ENCODE assay signal across 15 cellular contexts in the genomic region with DNA sequence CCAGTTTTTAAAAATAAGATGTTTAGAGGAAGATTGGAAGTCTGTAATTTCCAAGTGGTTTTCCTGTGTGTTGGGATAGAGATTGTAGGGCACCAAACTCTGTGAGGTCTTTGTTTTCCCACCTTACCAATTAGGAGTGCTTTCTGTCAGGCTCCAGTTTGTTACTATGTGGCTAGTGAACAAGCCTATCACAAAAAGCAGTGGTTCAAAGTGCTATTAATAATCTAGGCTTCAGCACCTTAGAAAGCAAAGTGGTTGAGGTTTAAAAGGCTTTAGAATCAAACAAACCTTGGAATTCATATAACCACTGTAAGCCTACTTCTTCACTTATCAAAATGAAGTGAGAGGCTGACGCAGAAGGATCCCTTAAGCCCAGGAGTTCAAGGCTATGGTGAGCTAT. TPM values are rescaled to one million over a fixed set of nuclear protein-coding genes. Genes with fewer than 3 reads are reported as not detected.
A peak's percentile ranks its signal among the peaks of the same experiment; 100 is the strongest.
DNase-seq lines count a peak whose midpoint lies in the region; ATAC-seq and TF ChIP-seq lines count a peak whose summit lies in the region.
"Had no signal": no experiment of that assay in that cellular context is flagged by ENCODE, and none has a peak within 500 bp of the region (broad histone marks: within the 10 kb centered on the region; RNA-seq: fewer than 3 reads in every experiment).

No MANE protein-coding gene starts in this region.

- no peaks in the 10 kb centered on the region for H3K9me2 ChIP-seq in HCT116 (ENCODE audit: insufficient read depth)

- H3K27ac ChIP-seq in left ventricle myocardium inferior (replicated peaks), result peak overlapping the region; percentile 10
- H3K27ac ChIP-seq in right atrium auricular region, result no peak overlapping the region
- H3K27ac ChIP-seq in HCT116 (ENCODE audit: low read depth, low read length), result peak overlapping the region; percentile 42
- peak overlapping the region; percentile 84 for H3K27ac ChIP-seq in psoas muscle

- RAD21 ChIA-PET in HCT116 (lab: Charles Lee; ENCODE audit: low non-redundant PET in 1 of 2, low total read pairs in 2 of 2, uncharacterized antibody in 2 of 2, unreplicated experiment in 2 of 2), result no interaction called here

- H2AFZ ChIP-seq in HCT116 (ENCODE audit: low read depth, low read length, poor library complexity, severe bottlenecking), result no peak overlapping the region

- no peaks in the 10 kb centered on the region for H4K20me1 ChIP-seq in HCT116 (ENCODE audit: insufficient read depth)

- H3K36me3 ChIP-seq in left ventricle myocardium inferior, result peaks cover 99% of the 10 kb centered on the region
- H3K36me3 ChIP-seq in right atrium auricular region, result peaks cover 76% of the 10 kb centered on the region
- H3K36me3 ChIP-seq in HCT116 (ENCODE audit: control insufficient read depth in 1 of 2, insufficient read depth in 2 of 2, low read length in 2 of 2), result peaks cover 0 to 8% of the 10 kb centered on the region in 2 experiments; a peak in 2 of 4 replicates
- H3K36me3 ChIP-seq in psoas muscle (ENCODE audit: insufficient read depth in 1 of 2, low read depth in 1 of 2), result peaks cover 0 to 70% of the 10 kb centered on the region in 2 donors

- CTCF ChIA-PET in HCT116 (lab: Charles Lee), result no interaction called here
- CTCF ChIA-PET in activated naive CD4-positive, alpha-beta T cell treated with anti-CD3 and anti-CD28 coated beads, Interleukin-2, amount 10 ng/mL, durations not matched to agents 7 days and 5 days (lab: Charles Lee), result interaction anchor here (1.7 kb wide), 1 partner anchor 79 kb away, joined by 4 read pairs; no protein-coding TSS in a partner anchor

- H3K9ac ChIP-seq in HCT116 (ENCODE audit: low read length), result no peak overlapping the region

- DNase-seq in left ventricle myocardium inferior (no peak), right atrium auricular region (ENCODE audit: low spot score) (no peak), HCT116 (ENCODE audit: low read depth, low spot score) (no peak), psoas muscle (no peak)
- DNase-seq in activated naive CD4-positive, alpha-beta T cell treated with anti-CD3 and anti-CD28 coated beads, Interleukin-2, amount 10 ng/mL, durations not matched to agents 7 days and 5 days, result no peak
- DNase-seq in activated T-cell treated with anti-CD3 and anti-CD28 coated beads, Interleukin-2, amount 50 U/mL, for 24 hours, result no peak
- DNase-seq: 8988T; Caco-2; CD8-positive, alpha-beta T cell; DMS53; HCEC 1CT; IMR-90 had no signal

- no TSS peak for BruUV-seq in HCT116 (replicated peaks; lab: Mats Ljungman, UMichigan)

- POLR2A ChIA-PET in HCT116 (lab: Charles Lee), result no interaction called here

- no peaks in the 10 kb centered on the region for H3K9me3 ChIP-seq in left ventricle myocardium inferior (replicated peaks)
- H3K9me3 ChIP-seq in right atrium auricular region, result no peaks in the 10 kb centered on the region
- H3K9me3 ChIP-seq in HCT116 (ENCODE audit: control insufficient read depth in 1 of 2, insufficient read depth in 1 of 2, low read depth in 1 of 2, low read length in 2 of 2), result no peaks in the 10 kb centered on the region
- H3K9me3 ChIP-seq in psoas muscle, result no peaks in the 10 kb centered on the region
- H3K9me3 ChIP-seq: Caco-2 had no signal

- no peak overlapping the region for H3K4me2 ChIP-seq in HCT116 (ENCODE audit: low read length)

- intact Hi-C loops in left ventricle myocardium inferior (cut with micrococcal nuclease) (no loop called here), HCT116 (cut with micrococcal nuclease) (no loop called here), psoas muscle (cut with DNase I) (no loop called here)

- no peak overlapping the region for H3K27ac Mint-ChIP-seq in activated naive CD4-positive, alpha-beta T cell treated with anti-CD3 and anti-CD28 coated beads, Interleukin-2, amount 10 ng/mL, durations not matched to agents 7 days and 5 days
- H3K27ac Mint-ChIP-seq in activated T-cell treated with anti-CD3 and anti-CD28 coated beads, Interleukin-2, amount 50 U/mL, for 24 hours, result no peak overlapping the region
- H3K27ac Mint-ChIP-seq: B cell; CD8-positive, alpha-beta T cell had no signal

- peak; percentile 20; the same call in 1 of the 2 replicates for ATAC-seq in HCT116
- ATAC-seq in psoas muscle, result peak; percentile 18 to 57 (median 44)
- ATAC-seq in HG03354 (IDR thresholded peaks at IDR 0.05; ENCODE audit: poor library complexity, severe bottlenecking, unreplicated experiment), result no peak
- ATAC-seq: CD8-positive, alpha-beta T cell had no signal

- peaks cover 17% of the 10 kb centered on the region for H3K4me1 Mint-ChIP-seq in activated naive CD4-positive, alpha-beta T cell treated with anti-CD3 and anti-CD28 coated beads, Interleukin-2, amount 10 ng/mL, durations not matched to agents 7 days and 5 days
- H3K4me1 Mint-ChIP-seq in activated T-cell treated with anti-CD3 and anti-CD28 coated beads, Interleukin-2, amount 50 U/mL, for 24 hours (ENCODE audit: low read depth), result peaks cover 9% of the 10 kb centered on the region
- H3K4me1 Mint-ChIP-seq: B cell, CD14-positive monocyte had no signal

- TF ChIP-seq CTCF in left ventricle myocardium inferior (IDR thresholded peaks at IDR 0.05; ENCODE audit: borderline replicate concordance) (no peak), right atrium auricular region (IDR thresholded peaks at IDR 0.05) (no peak), HCT116 (IDR thresholded peaks at IDR 0.05 in 2 of 3, conservative IDR thresholded peaks at IDR 0.05 in 1 of 3; ENCODE audit: borderline replicate concordance in 1 of 3, insufficient read depth in 1 of 3, low read depth in 2 of 3, low read length in 2 of 3) (no peak), psoas muscle (IDR thresholded peaks at IDR 0.05) (no peak)

- 88 to 96% (median 94%) methylated on average over 1 of the region's 1 CpG for WGBS in psoas muscle, 3 donors

- H3K4me3 Mint-ChIP-seq in activated naive CD4-positive, alpha-beta T cell treated with anti-CD3 and anti-CD28 coated beads, Interleukin-2, amount 10 ng/mL, durations not matched to agents 7 days and 5 days, result no peak overlapping the region
- no peak overlapping the region for H3K4me3 Mint-ChIP-seq in activated T-cell treated with anti-CD3 and anti-CD28 coated beads, Interleukin-2, amount 50 U/mL, for 24 hours
- H3K4me3 Mint-ChIP-seq: B cell; CD14-positive monocyte; CD8-positive, alpha-beta T cell had no signal

- H3K4me1 ChIP-seq in left ventricle myocardium inferior (peaks cover 20% of the 10 kb centered on the region), right atrium auricular region (no peaks in the 10 kb centered on the region), HCT116 (ENCODE audit: control insufficient read depth in 1 of 2, insufficient read depth in 2 of 2, low read length in 2 of 2) (peaks cover 7 to 12% of the 10 kb centered on the region in 2 experiments; a peak in 3 of 4 replicates), psoas muscle (peaks cover 15% of the 10 kb centered on the region)
- H3K4me1 ChIP-seq: Caco-2 had no signal

- TF ChIP-seq RAD21 in HCT116 (IDR thresholded peaks at IDR 0.05; ENCODE audit: low read depth), result no peak

- H3K27me3 ChIP-seq in left ventricle myocardium inferior (ENCODE audit: low read depth), result no peaks in the 10 kb centered on the region
- H3K27me3 ChIP-seq in right atrium auricular region, result no peaks in the 10 kb centered on the region
- H3K27me3 ChIP-seq in HCT116 (ENCODE audit: insufficient read depth, low read length), result no peaks in the 10 kb centered on the region
- no peaks in the 10 kb centered on the region for H3K27me3 ChIP-seq in psoas muscle (ENCODE audit: insufficient read depth in 3 of 3, low read length in 2 of 3)

- peaks cover 34% of the 10 kb centered on the region for H3K36me3 Mint-ChIP-seq in activated naive CD4-positive, alpha-beta T cell treated with anti-CD3 and anti-CD28 coated beads, Interleukin-2, amount 10 ng/mL, durations not matched to agents 7 days and 5 days
- H3K36me3 Mint-ChIP-seq in activated T-cell treated with anti-CD3 and anti-CD28 coated beads, Interleukin-2, amount 50 U/mL, for 24 hours (ENCODE audit: low read depth), result peaks cover 72% of the 10 kb centered on the region

- TF ChIP-seq POLR2A in HCT116 (IDR thresholded peaks at IDR 0.05; ENCODE audit: borderline replicate concordance, extremely low read depth, insufficient read depth, insufficient read length), result no peak

- H3K79me2 ChIP-seq in HCT116 (ENCODE audit: insufficient read depth, low read length), result no peaks in the 10 kb centered on the region

- H3K4me3 ChIP-seq in left ventricle myocardium inferior, result no peak overlapping the region
- no peak overlapping the region for H3K4me3 ChIP-seq in right atrium auricular region
- H3K4me3 ChIP-seq in HCT116 (replicated peaks in 1 of 2; ENCODE audit: low read depth in 1 of 2, low read length in 2 of 2), result no peak overlapping the region
- H3K4me3 ChIP-seq in psoas muscle, result no peak overlapping the region

- no peaks in the 10 kb centered on the region for H3K9me3 Mint-ChIP-seq in activated naive CD4-positive, alpha-beta T cell treated with anti-CD3 and anti-CD28 coated beads, Interleukin-2, amount 10 ng/mL, durations not matched to agents 7 days and 5 days
- no peaks in the 10 kb centered on the region for H3K9me3 Mint-ChIP-seq in activated T-cell treated with anti-CD3 and anti-CD28 coated beads, Interleukin-2, amount 50 U/mL, for 24 hours
- H3K9me3 Mint-ChIP-seq: CD14-positive monocyte; CD8-positive, alpha-beta T cell had no signal

- H3K27me3 Mint-ChIP-seq in activated naive CD4-positive, alpha-beta T cell treated with anti-CD3 and anti-CD28 coated beads, Interleukin-2, amount 10 ng/mL, durations not matched to agents 7 days and 5 days, result no peaks in the 10 kb centered on the region
- no peaks in the 10 kb centered on the region for H3K27me3 Mint-ChIP-seq in activated T-cell treated with anti-CD3 and anti-CD28 coated beads, Interleukin-2, amount 50 U/mL, for 24 hours
- H3K27me3 Mint-ChIP-seq: B cell had no signal

TF ChIP-seq in HCT116, 20 proteins besides CTCF, POLR2A, EP300 and RAD21 (continues in another document):
- TF ChIP-seq TCF7L2 (IDR thresholded peaks at IDR 0.05; ENCODE audit: borderline replicate concordance, extremely low read depth, insufficient read depth, insufficient read length) (no peak), YY1 (IDR thresholded peaks at IDR 0.05; ENCODE audit: extremely low read depth, insufficient replicate concordance, low read depth, low read length) (no peak), SIN3A (IDR thresholded peaks at IDR 0.05; ENCODE audit: low read depth) (no peak)

RNA-seq across cellular contexts. Expression of a gene that starts 11.1 kb away (rescaled TPM):
- total RNA-seq in left ventricle myocardium inferior, result 256 TPM
- 100 to 1,000 TPM; 139 to 163 TPM for total RNA-seq in right atrium auricular region
- total RNA-seq in HCT116 (2021; ENCODE audit: unreplicated experiment), result 71.1 TPM
- 64.1 and 72.3 TPM in 2 replicates for polyA plus RNA-seq in HCT116 (2012)
- 100 to 1,000 TPM in 3 of 4 donors, 10 to 100 TPM in 1; 80.3 to 144 (median 119) TPM for total RNA-seq in psoas muscle
- polyA plus RNA-seq in psoas muscle, result 100 to 1,000 TPM in 2 of 3 donors, 10 to 100 TPM in 1; 60.1 to 184 (median 167) TPM

RNA-seq across cellular contexts. Expression of a gene that starts 11.4 kb away (rescaled TPM):
- total RNA-seq in left ventricle myocardium inferior (37.0 TPM), right atrium auricular region (10 to 100 TPM; 27.2 to 37.0 TPM), HCT116 (2021; ENCODE audit: unreplicated experiment) (34.5 TPM), psoas muscle (10 to 100 TPM; 15.3 to 22.4 (median 19.4) TPM)
- polyA plus RNA-seq in HCT116 (2012), result 21.8 and 28.4 TPM in 2 replicates
- 10 to 100 TPM; 17.9 to 37.0 (median 19.3) TPM for polyA plus RNA-seq in psoas muscle

Comparison
In these comparisons a context has a peak if more than half of its experiments do, and no peak if none do; other contexts are left out.
1. H3K27ac ChIP-seq: peak in left ventricle myocardium inferior (single experiment), HCT116 (single experiment) and psoas muscle (single experiment); none in right atrium auricular region (0 of 2).